ENCODE assay signal across 8 cellular contexts in genomic region chr3:127694467-127695215, GRCh38. TPM values are rescaled to one million over a fixed set of nuclear protein-coding genes. Genes with fewer than 3 reads are reported as not detected.
DNase-seq lines count a peak whose midpoint lies in the region; ATAC-seq and TF ChIP-seq lines count a peak whose summit lies in the region.

No MANE protein-coding gene starts in this region.

- no peaks in the 10 kb centered on the region for H4K20me1 ChIP-seq in OCI-LY7 (ENCODE audit: insufficient read depth, low read length)

- no peaks in the 10 kb centered on the region for H3K27me3 ChIP-seq in ascending aorta
- no peaks in the 10 kb centered on the region for H3K27me3 ChIP-seq in aorta (ENCODE audit: control insufficient read depth in 1 of 2, insufficient read depth in 2 of 2, low read length in 1 of 2)
- no peaks in the 10 kb centered on the region for H3K27me3 ChIP-seq in uterus

- H3K4me3 ChIP-seq in HFF-Myc (replicated peaks; ENCODE audit: low read depth, low read length) (no peak overlapping the region), OCI-LY7 (ENCODE audit: low read depth, low read length, poor library complexity, severe bottlenecking) (no peak overlapping the region), ascending aorta (no peak overlapping the region), aorta (ENCODE audit: low read length in 2 of 2) (no peak overlapping the region), uterus (no peak overlapping the region)

- H3K9me3 ChIP-seq in OCI-LY7 (ENCODE audit: low read length) (no peaks in the 10 kb centered on the region), ascending aorta (no peaks in the 10 kb centered on the region), aorta (ENCODE audit: control insufficient read depth, low read length) (no peaks in the 10 kb centered on the region), uterus (no peaks in the 10 kb centered on the region)

- no peak for TF ChIP-seq POLR2A in uterus (IDR thresholded peaks at IDR 0.05)

- CTCF ChIA-PET in OCI-LY7 (lab: Charles Lee; ENCODE audit: unreplicated experiment): interaction anchor here (1.0 kb wide), 1 partner anchor 39 kb away, joined by 4 read pairs; no protein-coding TSS in a partner anchor

- H3K9me2 ChIP-seq in OCI-LY7 (ENCODE audit: insufficient read depth, low read length): no peaks in the 10 kb centered on the region

- no peak overlapping the region for H3K27ac ChIP-seq in C4-2B
- no peak overlapping the region for H3K27ac ChIP-seq in OCI-LY7 (ENCODE audit: low read depth, low read length, poor library complexity, severe bottlenecking)
- peak overlapping the region; percentile 28 to 85 for H3K27ac ChIP-seq in ascending aorta
- peak overlapping the region in 1 of 2 donors; percentile 16 for H3K27ac ChIP-seq in aorta (ENCODE audit: low read depth in 1 of 2, low read length in 2 of 2)
- no peak overlapping the region for H3K27ac ChIP-seq in uterus

- peaks cover 14% of the 10 kb centered on the region for H3K4me1 ChIP-seq in OCI-LY7 (ENCODE audit: insufficient read depth, low read length, poor library complexity, severe bottlenecking)
- H3K4me1 ChIP-seq in ascending aorta: peaks cover 34 to 50% of the 10 kb centered on the region in 2 donors
- no peaks in the 10 kb centered on the region for H3K4me1 ChIP-seq in aorta (ENCODE audit: control insufficient read depth in 1 of 2, insufficient read depth in 2 of 2, low read length in 2 of 2)
- H3K4me1 ChIP-seq in uterus: peaks cover 0 to 10% of the 10 kb centered on the region in 2 donors

- no peaks in the 10 kb centered on the region for H3K79me2 ChIP-seq in OCI-LY7 (ENCODE audit: insufficient read depth, low read depth, low read length)

- POLR2A ChIA-PET in OCI-LY7 (lab: Charles Lee): interaction anchor here (0.5 to 0.6 kb wide), 3 partner anchors 19 to 146 kb away, joined by 3 read pairs; partner anchors contain the start of gene TPRA1

- H3K4me2 ChIP-seq in OCI-LY7 (ENCODE audit: low read length): no peak overlapping the region

- no peak overlapping the region for H2AFZ ChIP-seq in OCI-LY7 (ENCODE audit: low read length)

- intact Hi-C loops in OCI-LY7 (cut with micrococcal nuclease; ENCODE audit: unreplicated experiment): no loop called here
- intact Hi-C loops in ascending aorta (cut with DNase I): loop anchor here (5.0 kb wide), 3 partner anchors 218 to 358 kb away; partner anchors contain the start of gene SEC61A1
- intact Hi-C loops in aorta (cut with DNase I): loop anchor here (5.0 to 10.0 kb wide), 6 partner anchors 43 to 258 kb away; partner anchors contain the start of genes KBTBD12 (in 1 of the 2) and MGLL (in 1 of the 2)
- intact Hi-C loops in uterus (cut with DNase I; ENCODE audit: low total_unique reads): no loop called here

- ATAC-seq in aorta (ENCODE audit: low FRiP score) (no peak), HG03432 (IDR thresholded peaks at IDR 0.05; ENCODE audit: unreplicated experiment) (no peak)

- 73 to 74% methylated on average over 17 of the region's 17 CpGs for WGBS in aorta, 2 donors

- no TSS peak for BruUV-seq in OCI-LY7 (replicated peaks; lab: Mats Ljungman, UMichigan)

- H3K36me3 ChIP-seq in OCI-LY7 (ENCODE audit: insufficient read depth, low read length): peaks cover 30% of the 10 kb centered on the region; the same call in 1 of the 2 replicates
- peaks cover 5 to 14% of the 10 kb centered on the region in 2 donors for H3K36me3 ChIP-seq in ascending aorta
- H3K36me3 ChIP-seq in aorta (ENCODE audit: control insufficient read depth in 1 of 2, insufficient read depth in 2 of 2, low read length in 1 of 2): no peaks in the 10 kb centered on the region
- H3K36me3 ChIP-seq in uterus: no peaks in the 10 kb centered on the region

- peak; percentile 84 for TF ChIP-seq CTCF in C4-2B (conservative IDR thresholded peaks at IDR 0.05)
- peak; percentile 29 for TF ChIP-seq CTCF in HFF-Myc (IDR thresholded peaks at IDR 0.05; ENCODE audit: low read depth, low read length, missing control alignments)
- peak; percentile 57 for TF ChIP-seq CTCF in OCI-LY7 (conservative IDR thresholded peaks at IDR 0.05; ENCODE audit: low read length)
- TF ChIP-seq CTCF in ascending aorta (IDR thresholded peaks at IDR 0.05): peak; percentile 21 to 50 (median 33)
- peak in 2 of 4 experiments; percentile 7 to 12 for TF ChIP-seq CTCF in uterus (IDR thresholded peaks at IDR 0.05)

- DNase-seq in HFF-Myc (ENCODE audit: extremely low read depth, low read depth): no peak
- DNase-seq in OCI-LY7 (ENCODE audit: low spot score): peak; percentile 50
- no peak for DNase-seq in ascending aorta (ENCODE audit: low spot score in 2 of 2)
- DNase-seq in kidney glomerular epithelial cell (lab: John Stamatoyannopoulos, UW): peak; percentile 12
- peak; percentile 69 to 80 for DNase-seq in aorta
- DNase-seq in uterus: no peak

RNA-seq across cellular contexts. Expression of gene ABTB1, which starts 21.9 kb away (rescaled TPM):
- 4.4 and 9.1 TPM in 2 replicates for total RNA-seq in OCI-LY7 (2014; rRNA removed; shearing (Covaris generic))
- 14.0 and 14.5 TPM in 2 replicates for total RNA-seq in OCI-LY7 (2022)
- total RNA-seq in ascending aorta: 61.7 TPM
- 10 to 100 TPM; 49.8 to 75.4 TPM for total RNA-seq in aorta
- polyA plus RNA-seq in aorta: 100 to 1,000 TPM in 1 of 2 donors, 10 to 100 TPM in 1; 28.7 to 263 TPM
- 10 to 100 TPM; 14.4 to 42.8 (median 28.8) TPM for total RNA-seq in uterus

Comparison
In these comparisons a context has a peak if more than half of its experiments do, and no peak if none do; other contexts are left out.
1. H3K27ac ChIP-seq: peak in ascending aorta (2 of 2); none in C4-2B (single experiment), OCI-LY7 (single experiment) and uterus (0 of 2).
2. DNase-seq: peak in OCI-LY7 (single experiment), kidney glomerular epithelial cell (single experiment) and aorta (2 of 2); none in HFF-Myc (single experiment), ascending aorta (0 of 2) and uterus (0 of 2).
3. intact Hi-C loops: an anchor here in ascending aorta (5.0 kb wide) and aorta (5.0 to 10.0 kb wide); none called in OCI-LY7 and uterus.